ENCODE assay signal across 20 cellular contexts in the genomic region with DNA sequence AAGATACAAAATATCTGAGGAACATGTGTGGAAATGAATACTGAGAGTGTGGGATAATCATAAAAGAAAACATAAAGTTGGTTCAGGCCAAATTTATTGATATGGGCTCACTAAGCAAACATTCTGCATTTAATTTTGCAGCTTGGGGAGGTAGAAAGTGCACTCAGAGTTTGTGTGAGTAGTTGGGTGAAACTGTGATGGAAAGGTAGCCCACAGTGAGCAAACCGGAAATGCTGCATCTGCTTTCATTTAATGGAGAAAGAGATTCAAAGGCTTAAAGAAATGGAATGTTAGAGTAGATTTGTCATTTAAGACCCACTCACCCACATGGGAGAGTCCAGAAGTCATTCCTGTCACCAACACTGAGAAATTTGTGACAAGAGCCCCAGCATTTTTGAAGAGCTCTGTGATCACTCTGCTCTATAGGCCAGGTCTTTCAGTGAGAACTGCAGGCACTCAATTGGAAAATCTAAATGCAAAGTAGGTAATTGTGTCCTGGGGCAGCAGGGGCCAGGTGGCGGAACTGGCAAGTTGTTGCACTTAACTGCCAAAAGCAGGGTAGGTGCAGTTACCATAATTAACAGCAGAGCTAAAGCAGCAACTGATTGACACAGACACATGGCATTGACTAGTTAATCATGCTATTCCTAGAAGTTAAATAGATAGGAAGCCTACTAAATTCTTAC.
DNase-seq lines count a peak whose midpoint lies in the region; ATAC-seq, FAIRE-seq and TF ChIP-seq lines count a peak whose summit lies in the region.
"Had no signal": no experiment of that assay in that cellular context is flagged by ENCODE, and none has a peak within 500 bp of the region (broad histone marks: within the 10 kb centered on the region; RNA-seq: fewer than 3 reads in every experiment).

No MANE protein-coding gene starts in this region.

- DNase-seq in H1 (ENCODE audit: low read depth in 1 of 2, low spot score in 2 of 2) (no peak), foreskin fibroblast (no peak), DMS153 treated with DMSO at 0.1 percent for 48 hours (lab: John Stamatoyannopoulos, UW; ENCODE audit: unreplicated experiment) (no peak)
- DNase-seq in activated naive CD4-positive, alpha-beta T cell treated with anti-CD3 and anti-CD28 coated beads for 36 hours: no peak
- no peak for DNase-seq in activated CD8-positive, alpha-beta memory T cell treated with anti-CD3 and anti-CD28 coated beads, Interleukin-2, amount 50 U/mL, for 4 hours
- DNase-seq: activated CD4-positive, alpha-beta memory T cell treated with anti-CD3 and anti-CD28 coated beads, Interleukin-2, amount 10 ng/mL, durations not matched to agents 7 days and 5 days; activated effector memory CD4-positive, alpha-beta T cell treated with anti-CD3 and anti-CD28 coated beads, Interleukin-2, amount 50 U/mL, for 16 hours; body of pancreas; effector CD8-positive, alpha-beta T cell; foreskin melanocyte; H7; MG63; NCI-H2227 treated with DMSO at 0.1 percent for 48 hours; substantia nigra had no signal

- H3K14ac ChIP-seq in H1 (ENCODE audit: insufficient read length): no peak overlapping the region

- no peak overlapping the region for H3K4me3 ChIP-seq in H1 (ENCODE audit: extremely low read depth in 1 of 4, insufficient read depth in 2 of 4, low read depth in 3 of 4, low read length in 4 of 4)
- no peak overlapping the region for H3K4me3 ChIP-seq in foreskin fibroblast (ENCODE audit: low read depth in 1 of 2, low read length in 2 of 2)
- H3K4me3 ChIP-seq: BLaER1 treated with 17β-estradiol and CSF1 and Interleukin-3, amounts not matched to agents 10 nM and 100 nM; body of pancreas; MG63 had no signal

- H3K27me3 ChIP-seq in H1 (replicated peaks in 1 of 4; ENCODE audit: control insufficient read depth in 3 of 4, extremely low read depth in 1 of 4, insufficient read depth in 3 of 4, low read length in 3 of 4): no peaks in the 10 kb centered on the region
- H3K27me3 ChIP-seq: BLaER1 treated with 17β-estradiol and CSF1 and Interleukin-3, amounts not matched to agents 10 nM and 100 nM; body of pancreas; MG63 had no signal

- H3K4me2 ChIP-seq in H1 (ENCODE audit: insufficient read depth in 1 of 2, low read depth in 2 of 2, low read length in 2 of 2): no peak overlapping the region
- H3K4me2 ChIP-seq: BLaER1 treated with 17β-estradiol and CSF1 and Interleukin-3, amounts not matched to agents 10 nM and 100 nM had no signal

- intact Hi-C loops in activated naive CD4-positive, alpha-beta T cell treated with anti-CD3 and anti-CD28 coated beads for 36 hours (cut with micrococcal nuclease): no loop called here

- no peaks in the 10 kb centered on the region for H3K36me3 Mint-ChIP-seq in activated naive CD4-positive, alpha-beta T cell treated with anti-CD3 and anti-CD28 coated beads for 36 hours (ENCODE audit: low read depth)

- H2BK5ac ChIP-seq in H1 (ENCODE audit: low read depth, low read length): no peak overlapping the region

- no peak overlapping the region for H3K27ac ChIP-seq in H1 (ENCODE audit: low read depth, low read length)
- H3K27ac ChIP-seq: BLaER1 treated with 17β-estradiol and CSF1 and Interleukin-3, amounts not matched to agents 10 nM and 100 nM; body of pancreas had no signal

- no peak overlapping the region for H2BK20ac ChIP-seq in H1 (ENCODE audit: low read length)

- H4K5ac ChIP-seq in H1 (ENCODE audit: insufficient read length, low read depth, low read length): no peak overlapping the region

- H3K36me3 ChIP-seq in H1 (ENCODE audit: control insufficient read depth in 2 of 4, insufficient read depth in 4 of 4, low read length in 3 of 4): no peaks in the 10 kb centered on the region
- H3K36me3 ChIP-seq: BLaER1 treated with 17β-estradiol and CSF1 and Interleukin-3, amounts not matched to agents 10 nM and 100 nM; MG63 had no signal

- no peak overlapping the region for H3K4me3 Mint-ChIP-seq in activated naive CD4-positive, alpha-beta T cell treated with anti-CD3 and anti-CD28 coated beads for 36 hours
- H3K4me3 Mint-ChIP-seq: activated CD4-positive, alpha-beta memory T cell treated with anti-CD3 and anti-CD28 coated beads, Interleukin-2, amount 10 ng/mL, durations not matched to agents 7 days and 5 days had no signal

- H3K79me1 ChIP-seq in H1 (ENCODE audit: low read depth, low read length): no peaks in the 10 kb centered on the region

- no peak overlapping the region for H3K27ac Mint-ChIP-seq in activated naive CD4-positive, alpha-beta T cell treated with anti-CD3 and anti-CD28 coated beads for 36 hours
- H3K27ac Mint-ChIP-seq: activated CD4-positive, alpha-beta memory T cell treated with anti-CD3 and anti-CD28 coated beads, Interleukin-2, amount 10 ng/mL, durations not matched to agents 7 days and 5 days had no signal

- TF ChIP-seq EP300 in H1 (IDR thresholded peaks at IDR 0.05; ENCODE audit: borderline replicate concordance in 1 of 2, low read depth in 2 of 2, low read length in 2 of 2): no peak

- H3K9me3 ChIP-seq in H1 (ENCODE audit: insufficient read depth in 2 of 2, low read depth in 1 of 2, low read length in 1 of 2): no peaks in the 10 kb centered on the region
- H3K9me3 ChIP-seq: BLaER1 treated with 17β-estradiol and CSF1 and Interleukin-3, amounts not matched to agents 10 nM and 100 nM; body of pancreas had no signal

- CTCF ChIA-PET in H1 (lab: Charles Lee; ENCODE audit: partially characterized antibody): interaction anchor here (0.9 kb wide), 1 partner anchor 9 kb away, joined by 3 read pairs; no protein-coding TSS in a partner anchor
- CTCF ChIA-PET in activated naive CD4-positive, alpha-beta T cell treated with anti-CD3 and anti-CD28 coated beads for 36 hours (lab: Charles Lee): no interaction called here

- TF ChIP-seq CTCF in H1 (IDR thresholded peaks at IDR 0.05; ENCODE audit: control extremely low read depth in 1 of 3, insufficient read depth in 1 of 3, low read depth in 1 of 3, low read length in 3 of 3) (no peak), foreskin fibroblast (IDR thresholded peaks at IDR 0.05; ENCODE audit: low read depth, low read length) (no peak)

- H3K56ac ChIP-seq in H1 (replicated peaks; ENCODE audit: insufficient read length, low read depth, low read length): no peak overlapping the region

- no peaks in the 10 kb centered on the region; a peak in 1 of 7 replicates for H3K4me1 ChIP-seq in H1 (replicated peaks in 1 of 4; ENCODE audit: control insufficient read depth in 3 of 4, insufficient read depth in 4 of 4, low read length in 3 of 4)
- H3K4me1 ChIP-seq: BLaER1 treated with 17β-estradiol and CSF1 and Interleukin-3, amounts not matched to agents 10 nM and 100 nM; body of pancreas had no signal

- no peak overlapping the region for H2BK120ac ChIP-seq in H1 (replicated peaks; ENCODE audit: low read depth, low read length)

- no peak overlapping the region for H4K91ac ChIP-seq in H1 (replicated peaks; ENCODE audit: insufficient read length, low read length)

- H3K23me2 ChIP-seq in H1 (ENCODE audit: low read depth, low read length): no peaks in the 10 kb centered on the region

- TF ChIP-seq RAD21 in H1 (IDR thresholded peaks at IDR 0.05 in 1 of 2, conservative IDR thresholded peaks at IDR 0.05 in 1 of 2; ENCODE audit: low read depth in 2 of 2, low read length in 2 of 2): no peak

- no peak overlapping the region for H4K8ac ChIP-seq in H1 (ENCODE audit: extremely low read depth, insufficient read depth, low read length)

- no peaks in the 10 kb centered on the region for H4K20me1 ChIP-seq in H1 (replicated peaks in 1 of 2; ENCODE audit: control insufficient read depth in 1 of 2, insufficient read depth in 2 of 2, low read length in 2 of 2)
- H4K20me1 ChIP-seq: BLaER1 treated with 17β-estradiol and CSF1 and Interleukin-3, amounts not matched to agents 10 nM and 100 nM had no signal

- H3K18ac ChIP-seq in H1 (ENCODE audit: extremely low read depth, low read length): no peak overlapping the region

- POLR2A ChIA-PET in H1 (lab: Charles Lee; ENCODE audit: partially characterized antibody): no interaction called here

- H3K27me3 Mint-ChIP-seq in activated naive CD4-positive, alpha-beta T cell treated with anti-CD3 and anti-CD28 coated beads for 36 hours (ENCODE audit: low read depth): no peaks in the 10 kb centered on the region
- H3K27me3 Mint-ChIP-seq: activated CD4-positive, alpha-beta memory T cell treated with anti-CD3 and anti-CD28 coated beads, Interleukin-2, amount 10 ng/mL, durations not matched to agents 7 days and 5 days had no signal

- H3K4ac ChIP-seq in H1 (replicated peaks; ENCODE audit: insufficient read length, low read depth, low read length): no peak overlapping the region

- H3K9me3 Mint-ChIP-seq in activated naive CD4-positive, alpha-beta T cell treated with anti-CD3 and anti-CD28 coated beads for 36 hours: peaks cover 14% of the 10 kb centered on the region

- no peak overlapping the region for H3K9ac ChIP-seq in H1 (replicated peaks in 1 of 4; ENCODE audit: extremely low read depth in 1 of 4, low read depth in 3 of 4, low read length in 3 of 4)
- H3K9ac ChIP-seq: BLaER1 treated with 17β-estradiol and CSF1 and Interleukin-3, amounts not matched to agents 10 nM and 100 nM had no signal

- peak; percentile 85 for ATAC-seq in GM18867 (IDR thresholded peaks at IDR 0.05; ENCODE audit: unreplicated experiment)
- peak; percentile 90 for ATAC-seq in GM21786 (IDR thresholded peaks at IDR 0.05; ENCODE audit: unreplicated experiment)
- ATAC-seq in HG03342 (IDR thresholded peaks at IDR 0.05; ENCODE audit: unreplicated experiment): peak; percentile 64
- ATAC-seq: body of pancreas, Right ventricle myocardium inferior had no signal

- H2AK5ac ChIP-seq in H1 (ENCODE audit: low read depth, low read length): no peak overlapping the region

- no peak for FAIRE-seq in H1 (lab: Jason Lieb, UNC)
- FAIRE-seq: G401.6 had no signal

- H3K79me2 ChIP-seq in H1 (ENCODE audit: control insufficient read depth in 1 of 2, insufficient read depth in 2 of 2, low read length in 2 of 2): no peaks in the 10 kb centered on the region

- no peaks in the 10 kb centered on the region for H3K4me1 Mint-ChIP-seq in activated naive CD4-positive, alpha-beta T cell treated with anti-CD3 and anti-CD28 coated beads for 36 hours (ENCODE audit: low read depth)

- H2AFZ ChIP-seq in H1 (ENCODE audit: low read length): 0 out of 2 replicates have a peak overlapping the region, but pooled peaks have one; percentile 65

- H2BK15ac ChIP-seq in H1 (ENCODE audit: low read length): no peak overlapping the region

- no peak for TF ChIP-seq POLR2A in H1 (IDR thresholded peaks at IDR 0.05; ENCODE audit: control extremely low read depth in 1 of 2, low read depth in 2 of 2, low read length in 2 of 2)

- WGBS in H1 (ENCODE audit: extremely low coverage in 1 of 2, insufficient coverage in 1 of 2, insufficient read length in 1 of 2, insufficient replicate concordance in 2 of 2, low coverage in 1 of 2, low lambda C conversion rate in 2 of 2, missing lambda C conversion rate in 1 of 2), 2 experiments: 58% methylated on average over 2 of the region's 2 CpGs; no CpG with 5 or more reads in 1 of the 2 experiments

- H3K23ac ChIP-seq in H1 (ENCODE audit: insufficient read length): no peak overlapping the region

- H2BK12ac ChIP-seq in H1 (ENCODE audit: low read depth, low read length): no peak overlapping the region

TF ChIP-seq in H1, 55 proteins besides CTCF, POLR2A, EP300 and RAD21:
- no peak for TF ChIP-seq BRCA1 (IDR thresholded peaks at IDR 0.05; ENCODE audit: low read depth, low read length)
